Comparison of ENCODE assay signal across 21 cellular contexts in genomic region chr14:59294662-59294992, GRCh38.
A peak's percentile ranks its signal among the peaks of the same experiment; 100 is the strongest.
DNase-seq lines count a peak whose midpoint lies in the region; ATAC-seq, FAIRE-seq and TF ChIP-seq lines count a peak whose summit lies in the region.
"Had no signal": no experiment of that assay in that cellular context is flagged by ENCODE, and none has a peak within 500 bp of the region (broad histone marks: within the 10 kb centered on the region; RNA-seq: fewer than 3 reads in every experiment).

No MANE protein-coding gene starts in this region.

- ATAC-seq in heart right ventricle (peak in 5 of 8 donors; percentile 2 to 25 (median 15)), Right ventricle myocardium inferior (no peak), GM18517 (IDR thresholded peaks at IDR 0.05; ENCODE audit: unreplicated experiment) (no peak)
- ATAC-seq: activated CD8-positive, alpha-beta memory T cell treated with anti-CD3 and anti-CD28 coated beads, Interleukin-2, amount 10 ng/mL, durations not matched to agents 7 days and 5 days; effector memory CD8-positive, alpha-beta T cell; psoas muscle had no signal

- peak overlapping the region in 8 of 10 donors; percentile 37 to 76 (median 58) for H3K27ac ChIP-seq in heart right ventricle
- peak overlapping the region; percentile 57 for H3K27ac ChIP-seq in muscle layer of duodenum (ENCODE audit: low read length)
- H3K27ac ChIP-seq in uterus: peak overlapping the region; percentile 26 to 51
- H3K27ac ChIP-seq: psoas muscle, SK-N-MC, WERI-Rb-1 had no signal

- H3K4me1 ChIP-seq in heart right ventricle (peaks cover 15 to 75% (median 52%) of the 10 kb centered on the region in 9 donors), muscle layer of duodenum (ENCODE audit: control insufficient read depth in 1 of 2, insufficient read depth in 2 of 2, low read length in 2 of 2) (peaks cover 0 to 31% of the 10 kb centered on the region in 2 donors), uterus (peaks cover 4 to 6% of the 10 kb centered on the region in 2 donors)
- H3K4me1 ChIP-seq: psoas muscle had no signal

- no peaks in the 10 kb centered on the region for H3K9me3 ChIP-seq in heart right ventricle
- H3K9me3 ChIP-seq in muscle layer of duodenum (ENCODE audit: control insufficient read depth in 1 of 2, low read length in 2 of 2): no peaks in the 10 kb centered on the region
- H3K9me3 ChIP-seq in uterus: no peaks in the 10 kb centered on the region
- H3K9me3 ChIP-seq: psoas muscle had no signal

- in situ Hi-C loops in GM13976 (cut with MboI; ENCODE audit: low sequenced_read_pairs, unreplicated experiment): no loop called here

- TF ChIP-seq POLR2A in uterus (IDR thresholded peaks at IDR 0.05): no peak

- peak; percentile 87 for FAIRE-seq in endometrium (lab: Jason Lieb, UNC)
- FAIRE-seq: A204.1, bronchial epithelial cell, kidney had no signal

- 64 to 66% methylated on average over 1 of the region's 1 CpG for WGBS in heart right ventricle, 2 donors

- TF ChIP-seq CTCF in heart right ventricle (IDR thresholded peaks at IDR 0.05): no peak
- no peak for TF ChIP-seq CTCF in uterus (IDR thresholded peaks at IDR 0.05)
- TF ChIP-seq CTCF in GM13976 (IDR thresholded peaks at IDR 0.05; ENCODE audit: borderline replicate concordance, control extremely low read depth, extremely low read depth, insufficient read depth, missing control alignments): no peak

- no peaks in the 10 kb centered on the region for H3K27me3 ChIP-seq in heart right ventricle
- no peaks in the 10 kb centered on the region for H3K27me3 ChIP-seq in muscle layer of duodenum (ENCODE audit: low read depth, low read length)
- no peaks in the 10 kb centered on the region for H3K27me3 ChIP-seq in uterus

- H3K36me3 ChIP-seq in heart right ventricle (peaks cover 0 to 27% (median 4%) of the 10 kb centered on the region in 9 donors), muscle layer of duodenum (ENCODE audit: control insufficient read depth in 1 of 2, insufficient read depth in 2 of 2, low read length in 2 of 2) (peaks cover 13 to 15% of the 10 kb centered on the region in 2 donors), uterus (no peaks in the 10 kb centered on the region)

- intact Hi-C loops in heart right ventricle (cut with DNase I): no loop called here
- intact Hi-C loops in Right ventricle myocardium inferior (cut with DNase I): no loop called here
- intact Hi-C loops in uterus (cut with DNase I; ENCODE audit: low total_unique reads): no loop called here

- DNase-seq in heart right ventricle (no peak), Right ventricle myocardium inferior (ENCODE audit: missing footprints) (no peak), uterus (no peak), GM13976 (ENCODE audit: low spot score) (no peak)
- no peak for DNase-seq in activated CD8-positive, alpha-beta memory T cell treated with anti-CD3 and anti-CD28 coated beads for 24 hours
- DNase-seq: activated CD8-positive, alpha-beta memory T cell treated with anti-CD3 and anti-CD28 coated beads, Interleukin-2, amount 10 ng/mL, durations not matched to agents 7 days and 5 days; COR-L47; effector memory CD8-positive, alpha-beta T cell; GF-D8; H7; kidney; psoas muscle; stimulated activated CD4-positive, alpha-beta T cell treated with anti-CD3 and anti-CD28 coated beads, Interleukin-1b, Interleukin-23, amount 100 ng/mL, for 48 hours; stimulated activated CD8-positive, alpha-beta memory T cell treated with anti-CD3 and anti-CD28 coated beads, Interleukin-4, amount 100 ng/mL, for 48 hours; WERI-Rb-1 had no signal

- H3K4me3 ChIP-seq in heart right ventricle: no peak overlapping the region
- H3K4me3 ChIP-seq in muscle layer of duodenum (ENCODE audit: low read depth in 1 of 2, low read length in 2 of 2): no peak overlapping the region
- no peak overlapping the region for H3K4me3 ChIP-seq in uterus
- H3K4me3 ChIP-seq: psoas muscle, SK-N-MC had no signal

Comparison
In these comparisons a context has a peak if more than half of its experiments do, and no peak if none do; other contexts are left out.
1. ATAC-seq: peak in heart right ventricle (5 of 8); none in Right ventricle myocardium inferior (single experiment) and GM18517 (single experiment).
2. Peak in every context shown above with its lines, with median percentiles within 50 percentile points of each other: H3K27ac ChIP-seq.